ENCODE assay signal across 8 cellular contexts in genomic region chr7:100603697-100604077, GRCh38. TPM values are rescaled to one million over a fixed set of nuclear protein-coding genes. Genes with fewer than 3 reads are reported as not detected.
DNase-seq lines count a peak whose midpoint lies in the region; ATAC-seq and TF ChIP-seq lines count a peak whose summit lies in the region.

No MANE protein-coding gene starts in this region.

- H3K36me3 Mint-ChIP-seq in CD8-positive, alpha-beta T cell: no peaks in the 10 kb centered on the region
- peaks cover 12% of the 10 kb centered on the region for H3K36me3 Mint-ChIP-seq in mesothelial cell of epicardium

- H3K27ac Mint-ChIP-seq in CD8-positive, alpha-beta T cell: peak overlapping the region; percentile 87
- H3K27ac Mint-ChIP-seq in mesothelial cell of epicardium: peak overlapping the region; percentile 99

- no peaks in the 10 kb centered on the region for H3K27me3 ChIP-seq in CD8-positive, alpha-beta T cell (ENCODE audit: insufficient read depth, low read length)
- H3K27me3 ChIP-seq in HUES48 (ENCODE audit: control insufficient read depth, insufficient read depth, low read length): no peaks in the 10 kb centered on the region; the same call in 1 of the 2 replicates
- H3K27me3 ChIP-seq in body of pancreas: no peaks in the 10 kb centered on the region

- H3K9me3 Mint-ChIP-seq in CD8-positive, alpha-beta T cell: no peaks in the 10 kb centered on the region
- H3K9me3 Mint-ChIP-seq in mesothelial cell of epicardium: no peaks in the 10 kb centered on the region

- H3K27me3 Mint-ChIP-seq in CD8-positive, alpha-beta T cell (ENCODE audit: low read depth): no peaks in the 10 kb centered on the region
- no peaks in the 10 kb centered on the region for H3K27me3 Mint-ChIP-seq in mesothelial cell of epicardium (ENCODE audit: low read depth)

- peak overlapping the region; percentile 57 for H3K4me3 ChIP-seq in CD8-positive, alpha-beta T cell (ENCODE audit: low read depth, low read length)
- H3K4me3 ChIP-seq in HUES48 (ENCODE audit: low read depth, low read length): peak overlapping the region; percentile 61
- H3K4me3 ChIP-seq in body of pancreas: peak overlapping the region in 1 of 2 donors; percentile 26

- H3K4me1 Mint-ChIP-seq in CD8-positive, alpha-beta T cell (ENCODE audit: low read depth): peaks cover 22% of the 10 kb centered on the region
- H3K4me1 Mint-ChIP-seq in mesothelial cell of epicardium: peaks cover 43% of the 10 kb centered on the region

- intact Hi-C loops in CD8-positive, alpha-beta T cell (cut with DNase I, micrococcal nuclease): loop anchor here (1.0 to 5.0 kb wide), 10 partner anchors 9 to 249 kb away; partner anchors contain the start of genes FBXO24 (in 2 of the 2), LRCH4 (in 2 of the 2), GNB2 (in 1 of the 2) and MOSPD3 (in 1 of the 2)
- intact Hi-C loops in body of pancreas (cut with DNase I): no loop called here

- 22 to 58% methylated on average over 4 to 15 of the region's 15 CpGs for WGBS in body of pancreas, 2 donors

- no peak for TF ChIP-seq CTCF in CD8-positive, alpha-beta T cell (IDR thresholded peaks at IDR 0.05)
- no peak for TF ChIP-seq CTCF in body of pancreas (IDR thresholded peaks at IDR 0.05)
- no peak for TF ChIP-seq CTCF in mesothelial cell of epicardium (IDR thresholded peaks at IDR 0.05; ENCODE audit: unreplicated experiment)

- peak overlapping the region; percentile 53 for H3K27ac ChIP-seq in CD8-positive, alpha-beta T cell (ENCODE audit: low read depth, low read length)
- peak overlapping the region; percentile 11 for H3K27ac ChIP-seq in HUES48 (ENCODE audit: low read depth, low read length)
- H3K27ac ChIP-seq in body of pancreas: peak overlapping the region in 3 of 4 donors; percentile 73 to 80 (median 80)

- peak overlapping the region; percentile 85 for H3K4me3 Mint-ChIP-seq in CD8-positive, alpha-beta T cell
- H3K4me3 Mint-ChIP-seq in mesothelial cell of epicardium: peak overlapping the region; percentile 82

- H3K4me1 ChIP-seq in CD8-positive, alpha-beta T cell (ENCODE audit: insufficient read depth, low read length): peaks cover 19% of the 10 kb centered on the region
- H3K4me1 ChIP-seq in HUES48 (ENCODE audit: control insufficient read depth, insufficient read depth, low read length) (peaks cover 26% of the 10 kb centered on the region), body of pancreas (peaks cover 25% of the 10 kb centered on the region)

- POLR2A ChIA-PET in CD8-positive, alpha-beta T cell (lab: Charles Lee): interaction anchor here (0.9 to 2.2 kb wide), 3 partner anchors 9 to 90 kb away, joined by 4 to 11 read pairs (median 7); partner anchors contain the start of genes FBXO24, GIGYF1, LRCH4 and MOSPD3

- CTCF ChIA-PET in CD8-positive, alpha-beta T cell (lab: Charles Lee): interaction anchor here (0.6 to 3.0 kb wide), 4 partner anchors 17 to 150 kb away, joined by 3 to 11 read pairs (median 4); partner anchors contain the start of genes FBXO24 and LRCH4

- TF ChIP-seq POLR2A in body of pancreas (IDR thresholded peaks at IDR 0.05): no peak

- no peak for DNase-seq in CD8-positive, alpha-beta T cell
- DNase-seq in body of pancreas (no peak), mesothelial cell of epicardium (ENCODE audit: low spot score in 2 of 2, unreplicated experiment in 2 of 2) (peak in 1 of 2 experiments; percentile 59), NCI-H2081 treated with DMSO at 0.1 percent for 48 hours (lab: John Stamatoyannopoulos, UW) (no peak), COLO829 (ENCODE audit: low spot score) (no peak), left lobe of liver (ENCODE audit: low spot score) (no peak), MV-4-11 (lab: John Stamatoyannopoulos, UW) (no peak)

- H3K9me3 ChIP-seq in CD8-positive, alpha-beta T cell (ENCODE audit: low read length): no peaks in the 10 kb centered on the region
- H3K9me3 ChIP-seq in HUES48 (ENCODE audit: control insufficient read depth, insufficient read depth, low read length): no peaks in the 10 kb centered on the region
- no peaks in the 10 kb centered on the region for H3K9me3 ChIP-seq in body of pancreas

- no peaks in the 10 kb centered on the region for H3K36me3 ChIP-seq in CD8-positive, alpha-beta T cell (ENCODE audit: insufficient read depth, low read length)
- H3K36me3 ChIP-seq in HUES48 (ENCODE audit: control insufficient read depth, insufficient read depth, low read length) (0 out of 2 replicates have a peak, but pooled peaks cover 4% of the 10 kb centered on the region), body of pancreas (replicated peaks in 1 of 2; ENCODE audit: insufficient read depth in 1 of 2, low read depth in 2 of 2) (no peaks in the 10 kb centered on the region)

- H3K9ac ChIP-seq in HUES48 (ENCODE audit: low read depth, low read length): peak overlapping the region; percentile 11; the same call in 1 of the 2 replicates

- ATAC-seq in CD8-positive, alpha-beta T cell: peak; percentile 2
- no peak for ATAC-seq in body of pancreas
- no peak for ATAC-seq in left lobe of liver

RNA-seq across cellular contexts. Expression of gene PCOLCE, which starts 1.5 kb away (rescaled TPM):
- 1 to 10 TPM; 7.9 to 8.0 TPM for total RNA-seq in CD8-positive, alpha-beta T cell
- total RNA-seq in body of pancreas: 10 to 100 TPM in 1 of 2 donors, 1 to 10 TPM in 1; 7.3 to 24.1 TPM
- 461 to 479 TPM (median 479 TPM) in 3 replicates for total RNA-seq in mesothelial cell of epicardium
- 71.8 TPM for total RNA-seq in left lobe of liver

RNA-seq across cellular contexts. Expression of gene MOSPD3, which starts 8.7 kb away (rescaled TPM):
- total RNA-seq in CD8-positive, alpha-beta T cell: 10 to 100 TPM; 10.3 to 10.5 TPM
- total RNA-seq in body of pancreas: 1 to 10 TPM; 6.9 to 8.6 TPM
- total RNA-seq in mesothelial cell of epicardium: 22.5 to 25.9 TPM (median 24.7 TPM) in 3 replicates
- total RNA-seq in left lobe of liver: 20.3 TPM

RNA-seq across cellular contexts. Expression of gene FBXO24, which starts 17.6 kb away (rescaled TPM):
- total RNA-seq in CD8-positive, alpha-beta T cell: under 1 TPM; 0.30 to 0.53 TPM
- 1 to 10 TPM; 1.8 to 5.3 TPM for total RNA-seq in body of pancreas
- total RNA-seq in mesothelial cell of epicardium: 0.54 to 0.93 TPM (median 0.64 TPM) in 3 replicates
- 1.0 TPM for total RNA-seq in left lobe of liver

RNA-seq across cellular contexts. Expression of gene LRCH4, which starts 17.8 kb away (rescaled TPM):
- total RNA-seq in CD8-positive, alpha-beta T cell: 100 to 1,000 TPM; 244 to 254 TPM
- total RNA-seq in body of pancreas: 100 to 1,000 TPM in 1 of 2 donors, 10 to 100 TPM in 1; 25.4 to 121 TPM
- total RNA-seq in mesothelial cell of epicardium: 117 to 128 TPM (median 127 TPM) in 3 replicates
- 31.6 TPM for total RNA-seq in left lobe of liver

RNA-seq across cellular contexts. Expression of gene SAP25, which starts 30.0 kb away (rescaled TPM):
- 10 to 100 TPM; 30.2 to 30.5 TPM for total RNA-seq in CD8-positive, alpha-beta T cell
- not detected for total RNA-seq in body of pancreas
- total RNA-seq in mesothelial cell of epicardium: 7.9 to 13.5 TPM (median 10.6 TPM) in 3 replicates
- 0.86 TPM for total RNA-seq in left lobe of liver

Comparison
In these comparisons a context has a peak if more than half of its experiments do, and no peak if none do; other contexts are left out.
1. H3K27ac ChIP-seq: peak in every context shown above with its lines; median percentile 80 in body of pancreas; 53 in CD8-positive, alpha-beta T cell; 11 in HUES48.